20 cellular contexts compared by ENCODE assay signal in the genomic region with DNA sequence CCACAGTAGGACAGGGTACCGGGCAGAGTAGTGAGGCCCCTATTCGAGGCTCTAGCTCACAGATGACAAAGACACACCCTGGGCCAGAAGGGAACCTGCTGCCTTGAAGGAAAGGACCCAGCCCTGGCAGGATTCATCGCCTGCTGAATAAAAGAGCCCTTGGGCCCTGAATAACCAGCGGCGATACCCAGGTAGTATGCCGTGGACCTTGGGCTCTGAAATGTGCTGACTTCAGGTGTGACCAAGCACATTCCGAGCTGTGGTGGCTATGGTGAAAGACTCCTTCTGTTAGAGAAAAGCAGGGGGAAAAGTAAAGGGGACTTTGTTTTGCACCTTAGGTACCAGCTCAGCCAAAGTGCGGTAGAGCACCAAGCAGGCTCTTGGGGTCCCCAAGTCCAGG.
"Had no signal": no experiment of that assay in that cellular context is flagged by ENCODE, and none has a peak within 500 bp of the region (broad histone marks: within the 10 kb centered on the region; RNA-seq: fewer than 3 reads in every experiment).

No MANE protein-coding gene starts in this region.

- ATAC-seq: Panc1 had no signal

- H3K27ac ChIP-seq: SJSA1, SK-N-MC had no signal

- DNase-seq: KBM-7, MV-4-11, NCI-H1048, NCI-H1436, NCI-H187, NCI-H2029, NCI-H2081 treated with DMSO at 0.1 percent for 48 hours, NCI-H2171, NCI-H226, NCI-H446, NCI-H510A, NCI-H524 treated with DMSO at 0.1 percent for 48 hours, NCI-H774, PC-3, Right ventricle myocardium superior, RPMI8226, SIG-M5 had no signal

- H3K9me3 ChIP-seq: SJSA1 had no signal

- H3K4me3 ChIP-seq: SJSA1, SK-N-MC had no signal

- H3K27me3 ChIP-seq: SJSA1 had no signal
